In the genomic region with DNA sequence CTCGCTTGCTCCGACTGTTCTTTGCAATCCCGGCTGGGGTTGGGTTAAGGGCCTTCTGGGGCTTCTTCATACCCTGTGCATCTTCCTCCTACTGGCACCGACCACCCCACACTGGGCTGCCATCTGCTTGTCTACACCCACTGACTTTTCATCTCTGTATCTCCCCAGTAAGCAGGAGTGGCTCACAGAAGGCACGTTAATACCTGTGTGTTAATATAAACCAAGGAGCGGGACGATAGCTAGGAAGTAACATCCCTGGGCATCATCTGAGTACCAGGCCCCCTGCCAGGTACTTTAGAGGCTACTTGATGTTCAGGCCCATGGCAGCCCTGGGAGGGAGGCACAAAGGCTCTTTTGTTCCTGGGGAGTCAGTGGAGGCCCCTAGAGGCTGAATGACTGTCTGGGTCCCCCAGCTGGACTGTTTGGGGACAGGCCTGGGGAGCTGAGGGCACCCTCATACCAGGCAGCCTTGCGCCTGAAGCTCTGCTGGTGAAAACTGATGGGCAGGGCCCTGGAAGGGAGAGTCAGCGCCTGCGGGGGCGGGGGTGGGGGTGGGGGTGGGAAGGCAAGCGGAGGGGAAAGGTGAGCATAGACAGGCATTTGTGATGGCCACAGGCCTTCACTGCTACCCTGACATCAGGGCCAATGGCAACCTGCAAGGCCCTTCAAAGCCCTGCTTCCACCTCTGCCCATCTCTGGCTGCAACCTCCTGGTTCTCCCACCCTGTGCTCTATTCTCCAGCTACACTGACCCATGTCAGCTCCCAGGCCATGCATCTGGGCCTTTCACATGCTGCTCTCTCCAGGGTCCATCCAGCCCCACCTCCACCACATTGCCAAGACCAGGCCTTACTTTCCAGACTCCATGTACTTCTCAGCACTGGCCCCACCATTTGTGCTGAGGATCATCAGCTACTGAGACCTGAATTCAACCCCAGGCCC, we compare ENCODE assay signal across 8 cellular contexts. TPM values are rescaled to one million over a fixed set of nuclear protein-coding genes. Genes with fewer than 3 reads are reported as not detected.
DNase-seq lines count a peak whose midpoint lies in the region; ATAC-seq and TF ChIP-seq lines count a peak whose summit lies in the region.

No MANE protein-coding gene starts in this region.

- peaks cover 5% of the 10 kb centered on the region for H3K4me1 ChIP-seq in muscle layer of colon (ENCODE audit: insufficient read depth, low read length)

- H3K27me3 ChIP-seq in muscle layer of colon (ENCODE audit: control insufficient read depth in 1 of 2, insufficient read depth in 2 of 2, low read length in 2 of 2): no peaks in the 10 kb centered on the region

- H3K9me3 ChIP-seq in muscle layer of colon (ENCODE audit: low read length): no peaks in the 10 kb centered on the region

- H3K36me3 ChIP-seq in muscle layer of colon (ENCODE audit: insufficient read depth, low read length): no peaks in the 10 kb centered on the region

- peak overlapping the region; percentile 60 for H3K27ac ChIP-seq in caudate nucleus (ENCODE audit: low read depth, low read length)
- H3K27ac ChIP-seq in muscle layer of colon (ENCODE audit: low read depth, low read length): peak overlapping the region; percentile 90

- peak overlapping the region; percentile 33 for H3K9ac ChIP-seq in muscle layer of colon (ENCODE audit: low read length)

- peak; percentile 45 for DNase-seq in GM10248 (ENCODE audit: extremely low spot score)
- DNase-seq in MV-4-11 (lab: John Stamatoyannopoulos, UW): peak; percentile 13
- peak in 36 of 61 donors; percentile 12 to 66 (median 38) for DNase-seq in caudate nucleus (lab: John Stamatoyannopoulos, UW)
- no peak for DNase-seq in left lobe of liver (ENCODE audit: low spot score)
- no peak for DNase-seq in DMS153 (lab: John Stamatoyannopoulos, UW)
- DNase-seq in HuH-7 (ENCODE audit: low spot score): no peak

- peak; percentile 11 for TF ChIP-seq CTCF in GM10248 (IDR thresholded peaks at IDR 0.05; ENCODE audit: control extremely low read depth, extremely low read depth, low read depth, missing control alignments)

- POLR2A ChIA-PET in GM10248 (lab: Yijun Ruan, JAX): interaction anchor here (0.5 to 0.9 kb wide), 2 partner anchors 29 to 49 kb away, joined by 3 read pairs; no protein-coding TSS in a partner anchor

- CTCF ChIA-PET in GM10248 (lab: Yijun Ruan, JAX): interaction anchor here (0.6 to 5.4 kb wide), 84 partner anchors 8 to 463 kb away, joined by 3 to 55 read pairs (median 5); a partner anchor contains a TSS

- no peak for ATAC-seq in left lobe of liver
- ATAC-seq in HG03457 (IDR thresholded peaks at IDR 0.05; ENCODE audit: unreplicated experiment): no peak

- peak overlapping the region; percentile 25 to 82 for H3K4me3 ChIP-seq in muscle layer of colon (ENCODE audit: low read depth in 1 of 2, low read length in 2 of 2)

RNA-seq across cellular contexts. Expression of a gene that starts 34.2 kb away (rescaled TPM):
- 0.93 TPM for total RNA-seq in left lobe of liver

RNA-seq across cellular contexts. Expression of a gene that starts 45.3 kb away (rescaled TPM):
- total RNA-seq in left lobe of liver: 34.2 TPM

Comparison
In these comparisons a context has a peak if more than half of its experiments do, and no peak if none do; other contexts are left out.
1. DNase-seq: peak in GM10248 (single experiment), MV-4-11 (single experiment) and caudate nucleus (36 of 61); none in left lobe of liver (single experiment), DMS153 (single experiment) and HuH-7 (single experiment).